ENCODE assay signal across 9 cellular contexts in genomic region chr7:99079104-99079503, GRCh38.
DNase-seq lines count a peak whose midpoint lies in the region; ATAC-seq and TF ChIP-seq lines count a peak whose summit lies in the region.
"Had no signal": no experiment of that assay in that cellular context is flagged by ENCODE, and none has a peak within 500 bp of the region (broad histone marks: within the 10 kb centered on the region; RNA-seq: fewer than 3 reads in every experiment).

No MANE protein-coding gene starts in this region.

- peaks cover 61 to 96% (median 81%) of the 10 kb centered on the region in 10 experiments for H3K4me1 ChIP-seq in BLaER1 treated with 17β-estradiol and CSF1 and Interleukin-3, amounts not matched to agents 10 nM and 100 nM
- peaks cover 17 to 38% of the 10 kb centered on the region in 2 donors for H3K4me1 ChIP-seq in left lung
- H3K4me1 ChIP-seq in ascending aorta = peaks cover 0 to 9% of the 10 kb centered on the region in 2 donors

- in situ Hi-C loops in brain microvascular endothelial cell (cut with HindIII; ENCODE audit: low pct_ligation_motif_present, low sequenced_read_pairs) = no loop called here

- POLR2A ChIA-PET in activated CD8-positive, alpha-beta T cell treated with anti-CD3 and anti-CD28 coated beads, Interleukin-2, amount 10 ng/mL, durations not matched to agents 7 days and 5 days (lab: Charles Lee) = no interaction called here

- H3K4me2 ChIP-seq in BLaER1 treated with 17β-estradiol and CSF1 and Interleukin-3, amounts not matched to agents 10 nM and 100 nM = peak overlapping the region; percentile 74 to 90 (median 85)

- H3K27me3 ChIP-seq in BLaER1 treated with 17β-estradiol and CSF1 and Interleukin-3, amounts not matched to agents 10 nM and 100 nM = no peaks in the 10 kb centered on the region
- H3K27me3 ChIP-seq in left lung = no peaks in the 10 kb centered on the region
- H3K27me3 ChIP-seq in brain microvascular endothelial cell (replicated peaks) = no peaks in the 10 kb centered on the region
- no peaks in the 10 kb centered on the region for H3K27me3 ChIP-seq in ascending aorta

- peak; percentile 57 for ATAC-seq in activated CD8-positive, alpha-beta T cell treated with anti-CD3 and anti-CD28 coated beads, Interleukin-2, amount 10 ng/mL, durations not matched to agents 7 days and 5 days
- peak; percentile 89 for ATAC-seq in left lung
- ATAC-seq in HG03159 (IDR thresholded peaks at IDR 0.05; ENCODE audit: unreplicated experiment) = no peak
- ATAC-seq: Right ventricle myocardium inferior had no signal

- intact Hi-C loops in left lung (cut with DNase I) = no loop called here
- intact Hi-C loops in ascending aorta (cut with DNase I) = no loop called here

- peaks cover 0 to 18% (median 8%) of the 10 kb centered on the region in 11 experiments; a peak in 18 of 22 replicates for H3K9me3 ChIP-seq in BLaER1 treated with 17β-estradiol and CSF1 and Interleukin-3, amounts not matched to agents 10 nM and 100 nM (replicated peaks in 1 of 11)
- H3K9me3 ChIP-seq in left lung (no peaks in the 10 kb centered on the region), ascending aorta (no peaks in the 10 kb centered on the region)

- peak; percentile 5 for DNase-seq in GM19238 (ENCODE audit: insufficient read length, low spot score)
- peak; percentile 22 for DNase-seq in activated CD8-positive, alpha-beta T cell treated with anti-CD3 and anti-CD28 coated beads, Interleukin-2, amount 10 ng/mL, durations not matched to agents 7 days and 5 days
- DNase-seq in left lung = peak in 1 of 2 donors; percentile 42
- DNase-seq in brain microvascular endothelial cell = no peak
- DNase-seq in ascending aorta (ENCODE audit: low spot score in 2 of 2) = no peak
- DNase-seq in NCI-H526 treated with DMSO at 0.1 percent for 48 hours (lab: John Stamatoyannopoulos, UW) = no peak

- peak overlapping the region in 6 of 11 experiments; percentile 1 to 36 (median 24); a peak in 5 of 22 replicates for H3K9ac ChIP-seq in BLaER1 treated with 17β-estradiol and CSF1 and Interleukin-3, amounts not matched to agents 10 nM and 100 nM

- TF ChIP-seq CTCF in left lung (IDR thresholded peaks at IDR 0.05) = no peak
- no peak for TF ChIP-seq CTCF in brain microvascular endothelial cell (IDR thresholded peaks at IDR 0.05; ENCODE audit: low read depth, low read length, missing control alignments)
- TF ChIP-seq CTCF in ascending aorta (IDR thresholded peaks at IDR 0.05) = no peak

- peaks cover 14% of the 10 kb centered on the region for H3K4me1 Mint-ChIP-seq in activated CD8-positive, alpha-beta T cell treated with anti-CD3 and anti-CD28 coated beads, Interleukin-2, amount 10 ng/mL, durations not matched to agents 7 days and 5 days (ENCODE audit: low read depth)

- peak overlapping the region in 5 of 10 experiments; percentile 2 to 43 (median 7); a peak in 5 of 20 replicates for H3K4me3 ChIP-seq in BLaER1 treated with 17β-estradiol and CSF1 and Interleukin-3, amounts not matched to agents 10 nM and 100 nM
- H3K4me3 ChIP-seq in left lung = no peak overlapping the region
- H3K4me3 ChIP-seq in brain microvascular endothelial cell (ENCODE audit: low read depth, low read length) = no peak overlapping the region
- H3K4me3 ChIP-seq in ascending aorta = no peak overlapping the region

- peaks cover 5 to 27% (median 12%) of the 10 kb centered on the region in 11 experiments; a peak in 15 of 22 replicates for H3K36me3 ChIP-seq in BLaER1 treated with 17β-estradiol and CSF1 and Interleukin-3, amounts not matched to agents 10 nM and 100 nM
- H3K36me3 ChIP-seq in left lung (no peaks in the 10 kb centered on the region), brain microvascular endothelial cell (replicated peaks) (no peaks in the 10 kb centered on the region), ascending aorta (no peaks in the 10 kb centered on the region)

- no peak overlapping the region for H3K27ac Mint-ChIP-seq in activated CD8-positive, alpha-beta T cell treated with anti-CD3 and anti-CD28 coated beads, Interleukin-2, amount 10 ng/mL, durations not matched to agents 7 days and 5 days

- CTCF ChIA-PET in activated CD8-positive, alpha-beta T cell treated with anti-CD3 and anti-CD28 coated beads, Interleukin-2, amount 10 ng/mL, durations not matched to agents 7 days and 5 days (lab: Charles Lee) = no interaction called here

- H4K20me1 ChIP-seq in BLaER1 treated with 17β-estradiol and CSF1 and Interleukin-3, amounts not matched to agents 10 nM and 100 nM = peaks cover 7 to 77% (median 22%) of the 10 kb centered on the region in 11 experiments; a peak in 20 of 22 replicates

- no peaks in the 10 kb centered on the region for H3K27me3 Mint-ChIP-seq in activated CD8-positive, alpha-beta T cell treated with anti-CD3 and anti-CD28 coated beads, Interleukin-2, amount 10 ng/mL, durations not matched to agents 7 days and 5 days (ENCODE audit: low read depth)

- peak overlapping the region in 8 of 11 experiments; percentile 26 to 73 (median 57); a peak in 14 of 22 replicates for H3K27ac ChIP-seq in BLaER1 treated with 17β-estradiol and CSF1 and Interleukin-3, amounts not matched to agents 10 nM and 100 nM
- H3K27ac ChIP-seq in left lung (no peak overlapping the region), brain microvascular endothelial cell (no peak overlapping the region), ascending aorta (peak overlapping the region in 1 of 2 donors; percentile 19)

- H3K9me3 Mint-ChIP-seq in activated CD8-positive, alpha-beta T cell treated with anti-CD3 and anti-CD28 coated beads, Interleukin-2, amount 10 ng/mL, durations not matched to agents 7 days and 5 days (ENCODE audit: insufficient read depth) = no peaks in the 10 kb centered on the region

- H3K36me3 Mint-ChIP-seq in activated CD8-positive, alpha-beta T cell treated with anti-CD3 and anti-CD28 coated beads, Interleukin-2, amount 10 ng/mL, durations not matched to agents 7 days and 5 days (ENCODE audit: low read depth) = no peaks in the 10 kb centered on the region

- H3K4me3 Mint-ChIP-seq in activated CD8-positive, alpha-beta T cell treated with anti-CD3 and anti-CD28 coated beads, Interleukin-2, amount 10 ng/mL, durations not matched to agents 7 days and 5 days = no peak overlapping the region

Comparison
In these comparisons a context has a peak if more than half of its experiments do, and no peak if none do; other contexts are left out.
1. H3K27ac ChIP-seq: peak in BLaER1 treated with 17β-estradiol and CSF1 and Interleukin-3, amounts not matched to agents 10 nM and 100 nM (8 of 11); none in left lung (0 of 2) and brain microvascular endothelial cell (single experiment).
2. DNase-seq: peak in GM19238 (single experiment) and activated CD8-positive, alpha-beta T cell treated with anti-CD3 and anti-CD28 coated beads, Interleukin-2, amount 10 ng/mL, durations not matched to agents 7 days and 5 days (single experiment); none in brain microvascular endothelial cell (single experiment), ascending aorta (0 of 2) and NCI-H526 treated with DMSO at 0.1 percent for 48 hours (single experiment).